Comparison of ENCODE assay signal across 1 cellular context in the genomic region with DNA sequence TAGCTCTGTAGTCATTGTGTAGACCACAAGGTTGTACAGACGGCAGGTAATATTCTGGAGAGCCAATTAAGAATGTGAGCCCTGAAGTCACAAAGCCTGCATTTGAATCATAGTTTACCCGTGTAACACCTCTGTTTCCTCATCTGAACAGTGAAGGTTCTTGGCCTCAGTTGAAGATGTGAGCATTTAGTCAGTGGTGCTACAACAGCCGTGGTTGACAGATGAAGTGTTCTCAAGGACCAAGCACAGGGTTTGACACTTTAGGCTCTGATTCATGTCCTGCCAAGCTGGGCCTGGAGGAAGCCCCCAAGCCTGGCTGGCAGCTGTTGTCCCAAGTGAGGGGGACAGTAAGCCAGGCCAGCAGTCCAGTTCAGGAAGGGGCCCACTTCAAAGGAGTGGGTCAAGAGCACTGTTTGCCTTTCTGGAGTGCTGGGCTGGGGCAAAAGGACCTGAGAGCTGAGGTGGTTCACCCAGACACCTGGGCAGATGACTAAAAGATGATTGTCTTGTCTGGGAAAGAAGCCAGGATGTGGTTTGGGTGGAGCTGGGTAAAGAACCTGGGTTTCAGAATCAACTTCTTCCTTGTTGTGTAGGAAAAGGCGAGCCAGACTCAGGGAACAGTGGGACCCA.
TF ChIP-seq lines count a peak whose summit lies in the region.

No MANE protein-coding gene starts in this region.

TF ChIP-seq in HepG2, 621 proteins besides CTCF, POLR2A, EP300 and RAD21 (continued from another document and continues in another):
- TF ChIP-seq, protein P1, sequence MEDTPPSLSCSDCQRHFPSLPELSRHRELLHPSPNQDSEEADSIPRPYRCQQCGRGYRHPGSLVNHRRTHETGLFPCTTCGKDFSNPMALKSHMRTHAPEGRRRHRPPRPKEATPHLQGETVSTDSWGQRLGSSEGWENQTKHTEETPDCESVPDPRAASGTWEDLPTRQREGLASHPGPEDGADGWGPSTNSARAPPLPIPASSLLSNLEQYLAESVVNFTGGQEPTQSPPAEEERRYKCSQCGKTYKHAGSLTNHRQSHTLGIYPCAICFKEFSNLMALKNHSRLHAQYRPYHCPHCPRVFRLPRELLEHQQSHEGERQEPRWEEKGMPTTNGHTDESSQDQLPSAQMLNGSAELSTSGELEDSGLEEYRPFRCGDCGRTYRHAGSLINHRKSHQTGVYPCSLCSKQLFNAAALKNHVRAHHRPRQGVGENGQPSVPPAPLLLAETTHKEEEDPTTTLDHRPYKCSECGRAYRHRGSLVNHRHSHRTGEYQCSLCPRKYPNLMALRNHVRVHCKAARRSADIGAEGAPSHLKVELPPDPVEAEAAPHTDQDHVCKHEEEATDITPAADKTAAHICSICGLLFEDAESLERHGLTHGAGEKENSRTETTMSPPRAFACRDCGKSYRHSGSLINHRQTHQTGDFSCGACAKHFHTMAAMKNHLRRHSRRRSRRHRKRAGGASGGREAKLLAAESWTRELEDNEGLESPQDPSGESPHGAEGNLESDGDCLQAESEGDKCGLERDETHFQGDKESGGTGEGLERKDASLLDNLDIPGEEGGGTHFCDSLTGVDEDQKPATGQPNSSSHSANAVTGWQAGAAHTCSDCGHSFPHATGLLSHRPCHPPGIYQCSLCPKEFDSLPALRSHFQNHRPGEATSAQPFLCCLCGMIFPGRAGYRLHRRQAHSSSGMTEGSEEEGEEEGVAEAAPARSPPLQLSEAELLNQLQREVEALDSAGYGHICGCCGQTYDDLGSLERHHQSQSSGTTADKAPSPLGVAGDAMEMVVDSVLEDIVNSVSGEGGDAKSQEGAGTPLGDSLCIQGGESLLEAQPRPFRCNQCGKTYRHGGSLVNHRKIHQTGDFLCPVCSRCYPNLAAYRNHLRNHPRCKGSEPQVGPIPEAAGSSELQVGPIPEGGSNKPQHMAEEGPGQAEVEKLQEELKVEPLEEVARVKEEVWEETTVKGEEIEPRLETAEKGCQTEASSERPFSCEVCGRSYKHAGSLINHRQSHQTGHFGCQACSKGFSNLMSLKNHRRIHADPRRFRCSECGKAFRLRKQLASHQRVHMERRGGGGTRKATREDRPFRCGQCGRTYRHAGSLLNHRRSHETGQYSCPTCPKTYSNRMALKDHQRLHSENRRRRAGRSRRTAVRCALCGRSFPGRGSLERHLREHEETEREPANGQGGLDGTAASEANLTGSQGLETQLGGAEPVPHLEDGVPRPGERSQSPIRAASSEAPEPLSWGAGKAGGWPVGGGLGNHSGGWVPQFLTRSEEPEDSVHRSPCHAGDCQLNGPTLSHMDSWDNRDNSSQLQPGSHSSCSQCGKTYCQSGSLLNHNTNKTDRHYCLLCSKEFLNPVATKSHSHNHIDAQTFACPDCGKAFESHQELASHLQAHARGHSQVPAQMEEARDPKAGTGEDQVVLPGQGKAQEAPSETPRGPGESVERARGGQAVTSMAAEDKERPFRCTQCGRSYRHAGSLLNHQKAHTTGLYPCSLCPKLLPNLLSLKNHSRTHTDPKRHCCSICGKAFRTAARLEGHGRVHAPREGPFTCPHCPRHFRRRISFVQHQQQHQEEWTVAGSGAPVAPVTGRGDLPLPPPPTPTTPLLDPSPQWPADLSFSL (CRISPR knock-in tag; IDR thresholded peaks at IDR 0.05): no peak
- TF ChIP-seq ZNF3 (CRISPR knock-in tag; IDR thresholded peaks at IDR 0.05) (no peak), SCMH1 (CRISPR knock-in tag; IDR thresholded peaks at IDR 0.05; ENCODE audit: borderline replicate concordance) (no peak), KLF9 (CRISPR knock-in tag; IDR thresholded peaks at IDR 0.05; ENCODE audit: low read depth) (no peak), ZNF484 (CRISPR knock-in tag; IDR thresholded peaks at IDR 0.05; ENCODE audit: borderline replicate concordance, low read depth) (no peak), ZFP90 (CRISPR knock-in tag; IDR thresholded peaks at IDR 0.05; ENCODE audit: borderline replicate concordance) (no peak), ZBTB42 (CRISPR knock-in tag; IDR thresholded peaks at IDR 0.05) (no peak), ZZZ3 (CRISPR knock-in tag; IDR thresholded peaks at IDR 0.05; ENCODE audit: borderline replicate concordance) (no peak), REL (CRISPR knock-in tag; conservative IDR thresholded peaks at IDR 0.05) (no peak), HNF4G (IDR thresholded peaks at IDR 0.05; ENCODE audit: borderline replicate concordance, low read depth, low read length) (no peak), HNF4G (CRISPR knock-in tag; IDR thresholded peaks at IDR 0.05; ENCODE audit: borderline replicate concordance, low read depth) (no peak), FOSL2 (CRISPR knock-in tag; IDR thresholded peaks at IDR 0.05) (peak; percentile 37; the same call in 1 of the 2 replicates), ZNF782 (CRISPR knock-in tag; IDR thresholded peaks at IDR 0.05; ENCODE audit: borderline replicate concordance) (no peak), RARA (CRISPR knock-in tag; IDR thresholded peaks at IDR 0.05) (peak; percentile 29; the same call in 1 of the 2 replicates), MAFG (CRISPR knock-in tag; IDR thresholded peaks at IDR 0.05) (no peak), IRF2 (CRISPR knock-in tag; IDR thresholded peaks at IDR 0.05) (no peak), BCL6 (CRISPR knock-in tag; IDR thresholded peaks at IDR 0.05) (no peak), BRD4 (CRISPR knock-in tag; IDR thresholded peaks at IDR 0.05) (no peak), ZNF101 (CRISPR knock-in tag; IDR thresholded peaks at IDR 0.05; ENCODE audit: borderline replicate concordance, low read depth) (no peak)
- TF ChIP-seq, protein P2, sequence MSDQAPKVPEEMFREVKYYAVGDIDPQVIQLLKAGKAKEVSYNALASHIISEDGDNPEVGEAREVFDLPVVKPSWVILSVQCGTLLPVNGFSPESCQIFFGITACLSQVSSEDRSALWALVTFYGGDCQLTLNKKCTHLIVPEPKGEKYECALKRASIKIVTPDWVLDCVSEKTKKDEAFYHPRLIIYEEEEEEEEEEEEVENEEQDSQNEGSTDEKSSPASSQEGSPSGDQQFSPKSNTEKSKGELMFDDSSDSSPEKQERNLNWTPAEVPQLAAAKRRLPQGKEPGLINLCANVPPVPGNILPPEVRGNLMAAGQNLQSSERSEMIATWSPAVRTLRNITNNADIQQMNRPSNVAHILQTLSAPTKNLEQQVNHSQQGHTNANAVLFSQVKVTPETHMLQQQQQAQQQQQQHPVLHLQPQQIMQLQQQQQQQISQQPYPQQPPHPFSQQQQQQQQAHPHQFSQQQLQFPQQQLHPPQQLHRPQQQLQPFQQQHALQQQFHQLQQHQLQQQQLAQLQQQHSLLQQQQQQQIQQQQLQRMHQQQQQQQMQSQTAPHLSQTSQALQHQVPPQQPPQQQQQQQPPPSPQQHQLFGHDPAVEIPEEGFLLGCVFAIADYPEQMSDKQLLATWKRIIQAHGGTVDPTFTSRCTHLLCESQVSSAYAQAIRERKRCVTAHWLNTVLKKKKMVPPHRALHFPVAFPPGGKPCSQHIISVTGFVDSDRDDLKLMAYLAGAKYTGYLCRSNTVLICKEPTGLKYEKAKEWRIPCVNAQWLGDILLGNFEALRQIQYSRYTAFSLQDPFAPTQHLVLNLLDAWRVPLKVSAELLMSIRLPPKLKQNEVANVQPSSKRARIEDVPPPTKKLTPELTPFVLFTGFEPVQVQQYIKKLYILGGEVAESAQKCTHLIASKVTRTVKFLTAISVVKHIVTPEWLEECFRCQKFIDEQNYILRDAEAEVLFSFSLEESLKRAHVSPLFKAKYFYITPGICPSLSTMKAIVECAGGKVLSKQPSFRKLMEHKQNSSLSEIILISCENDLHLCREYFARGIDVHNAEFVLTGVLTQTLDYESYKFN (CRISPR knock-in tag; conservative IDR thresholded peaks at IDR 0.05): no peak; the same call in 1 of the 2 replicates
- TF ChIP-seq, protein P3, sequence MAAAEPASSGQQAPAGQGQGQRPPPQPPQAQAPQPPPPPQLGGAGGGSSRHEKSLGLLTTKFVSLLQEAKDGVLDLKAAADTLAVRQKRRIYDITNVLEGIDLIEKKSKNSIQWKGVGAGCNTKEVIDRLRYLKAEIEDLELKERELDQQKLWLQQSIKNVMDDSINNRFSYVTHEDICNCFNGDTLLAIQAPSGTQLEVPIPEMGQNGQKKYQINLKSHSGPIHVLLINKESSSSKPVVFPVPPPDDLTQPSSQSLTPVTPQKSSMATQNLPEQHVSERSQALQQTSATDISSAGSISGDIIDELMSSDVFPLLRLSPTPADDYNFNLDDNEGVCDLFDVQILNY (CRISPR knock-in tag; conservative IDR thresholded peaks at IDR 0.05): no peak
- TF ChIP-seq, protein P4, sequence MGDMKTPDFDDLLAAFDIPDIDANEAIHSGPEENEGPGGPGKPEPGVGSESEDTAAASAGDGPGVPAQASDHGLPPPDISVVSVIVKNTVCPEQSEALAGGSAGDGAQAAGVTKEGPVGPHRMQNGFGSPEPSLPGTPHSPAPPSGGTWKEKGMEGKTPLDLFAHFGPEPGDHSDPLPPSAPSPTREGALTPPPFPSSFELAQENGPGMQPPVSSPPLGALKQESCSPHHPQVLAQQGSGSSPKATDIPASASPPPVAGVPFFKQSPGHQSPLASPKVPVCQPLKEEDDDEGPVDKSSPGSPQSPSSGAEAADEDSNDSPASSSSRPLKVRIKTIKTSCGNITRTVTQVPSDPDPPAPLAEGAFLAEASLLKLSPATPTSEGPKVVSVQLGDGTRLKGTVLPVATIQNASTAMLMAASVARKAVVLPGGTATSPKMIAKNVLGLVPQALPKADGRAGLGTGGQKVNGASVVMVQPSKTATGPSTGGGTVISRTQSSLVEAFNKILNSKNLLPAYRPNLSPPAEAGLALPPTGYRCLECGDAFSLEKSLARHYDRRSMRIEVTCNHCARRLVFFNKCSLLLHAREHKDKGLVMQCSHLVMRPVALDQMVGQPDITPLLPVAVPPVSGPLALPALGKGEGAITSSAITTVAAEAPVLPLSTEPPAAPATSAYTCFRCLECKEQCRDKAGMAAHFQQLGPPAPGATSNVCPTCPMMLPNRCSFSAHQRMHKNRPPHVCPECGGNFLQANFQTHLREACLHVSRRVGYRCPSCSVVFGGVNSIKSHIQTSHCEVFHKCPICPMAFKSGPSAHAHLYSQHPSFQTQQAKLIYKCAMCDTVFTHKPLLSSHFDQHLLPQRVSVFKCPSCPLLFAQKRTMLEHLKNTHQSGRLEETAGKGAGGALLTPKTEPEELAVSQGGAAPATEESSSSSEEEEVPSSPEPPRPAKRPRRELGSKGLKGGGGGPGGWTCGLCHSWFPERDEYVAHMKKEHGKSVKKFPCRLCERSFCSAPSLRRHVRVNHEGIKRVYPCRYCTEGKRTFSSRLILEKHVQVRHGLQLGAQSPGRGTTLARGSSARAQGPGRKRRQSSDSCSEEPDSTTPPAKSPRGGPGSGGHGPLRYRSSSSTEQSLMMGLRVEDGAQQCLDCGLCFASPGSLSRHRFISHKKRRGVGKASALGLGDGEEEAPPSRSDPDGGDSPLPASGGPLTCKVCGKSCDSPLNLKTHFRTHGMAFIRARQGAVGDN (CRISPR knock-in tag; IDR thresholded peaks at IDR 0.05): peak; percentile 58
- TF ChIP-seq, protein P5, sequence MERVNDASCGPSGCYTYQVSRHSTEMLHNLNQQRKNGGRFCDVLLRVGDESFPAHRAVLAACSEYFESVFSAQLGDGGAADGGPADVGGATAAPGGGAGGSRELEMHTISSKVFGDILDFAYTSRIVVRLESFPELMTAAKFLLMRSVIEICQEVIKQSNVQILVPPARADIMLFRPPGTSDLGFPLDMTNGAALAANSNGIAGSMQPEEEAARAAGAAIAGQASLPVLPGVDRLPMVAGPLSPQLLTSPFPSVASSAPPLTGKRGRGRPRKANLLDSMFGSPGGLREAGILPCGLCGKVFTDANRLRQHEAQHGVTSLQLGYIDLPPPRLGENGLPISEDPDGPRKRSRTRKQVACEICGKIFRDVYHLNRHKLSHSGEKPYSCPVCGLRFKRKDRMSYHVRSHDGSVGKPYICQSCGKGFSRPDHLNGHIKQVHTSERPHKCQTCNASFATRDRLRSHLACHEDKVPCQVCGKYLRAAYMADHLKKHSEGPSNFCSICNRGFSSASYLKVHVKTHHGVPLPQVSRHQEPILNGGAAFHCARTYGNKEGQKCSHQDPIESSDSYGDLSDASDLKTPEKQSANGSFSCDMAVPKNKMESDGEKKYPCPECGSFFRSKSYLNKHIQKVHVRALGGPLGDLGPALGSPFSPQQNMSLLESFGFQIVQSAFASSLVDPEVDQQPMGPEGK (CRISPR knock-in tag; IDR thresholded peaks at IDR 0.05): 0 out of 2 replicates have a peak, but pooled peaks have one; percentile 52
- TF ChIP-seq, protein P6, sequence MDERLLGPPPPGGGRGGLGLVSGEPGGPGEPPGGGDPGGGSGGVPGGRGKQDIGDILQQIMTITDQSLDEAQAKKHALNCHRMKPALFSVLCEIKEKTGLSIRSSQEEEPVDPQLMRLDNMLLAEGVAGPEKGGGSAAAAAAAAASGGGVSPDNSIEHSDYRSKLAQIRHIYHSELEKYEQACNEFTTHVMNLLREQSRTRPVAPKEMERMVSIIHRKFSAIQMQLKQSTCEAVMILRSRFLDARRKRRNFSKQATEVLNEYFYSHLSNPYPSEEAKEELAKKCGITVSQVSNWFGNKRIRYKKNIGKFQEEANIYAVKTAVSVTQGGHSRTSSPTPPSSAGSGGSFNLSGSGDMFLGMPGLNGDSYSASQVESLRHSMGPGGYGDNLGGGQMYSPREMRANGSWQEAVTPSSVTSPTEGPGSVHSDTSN (CRISPR knock-in tag; IDR thresholded peaks at IDR 0.05): no peak
- TF ChIP-seq, protein P7, sequence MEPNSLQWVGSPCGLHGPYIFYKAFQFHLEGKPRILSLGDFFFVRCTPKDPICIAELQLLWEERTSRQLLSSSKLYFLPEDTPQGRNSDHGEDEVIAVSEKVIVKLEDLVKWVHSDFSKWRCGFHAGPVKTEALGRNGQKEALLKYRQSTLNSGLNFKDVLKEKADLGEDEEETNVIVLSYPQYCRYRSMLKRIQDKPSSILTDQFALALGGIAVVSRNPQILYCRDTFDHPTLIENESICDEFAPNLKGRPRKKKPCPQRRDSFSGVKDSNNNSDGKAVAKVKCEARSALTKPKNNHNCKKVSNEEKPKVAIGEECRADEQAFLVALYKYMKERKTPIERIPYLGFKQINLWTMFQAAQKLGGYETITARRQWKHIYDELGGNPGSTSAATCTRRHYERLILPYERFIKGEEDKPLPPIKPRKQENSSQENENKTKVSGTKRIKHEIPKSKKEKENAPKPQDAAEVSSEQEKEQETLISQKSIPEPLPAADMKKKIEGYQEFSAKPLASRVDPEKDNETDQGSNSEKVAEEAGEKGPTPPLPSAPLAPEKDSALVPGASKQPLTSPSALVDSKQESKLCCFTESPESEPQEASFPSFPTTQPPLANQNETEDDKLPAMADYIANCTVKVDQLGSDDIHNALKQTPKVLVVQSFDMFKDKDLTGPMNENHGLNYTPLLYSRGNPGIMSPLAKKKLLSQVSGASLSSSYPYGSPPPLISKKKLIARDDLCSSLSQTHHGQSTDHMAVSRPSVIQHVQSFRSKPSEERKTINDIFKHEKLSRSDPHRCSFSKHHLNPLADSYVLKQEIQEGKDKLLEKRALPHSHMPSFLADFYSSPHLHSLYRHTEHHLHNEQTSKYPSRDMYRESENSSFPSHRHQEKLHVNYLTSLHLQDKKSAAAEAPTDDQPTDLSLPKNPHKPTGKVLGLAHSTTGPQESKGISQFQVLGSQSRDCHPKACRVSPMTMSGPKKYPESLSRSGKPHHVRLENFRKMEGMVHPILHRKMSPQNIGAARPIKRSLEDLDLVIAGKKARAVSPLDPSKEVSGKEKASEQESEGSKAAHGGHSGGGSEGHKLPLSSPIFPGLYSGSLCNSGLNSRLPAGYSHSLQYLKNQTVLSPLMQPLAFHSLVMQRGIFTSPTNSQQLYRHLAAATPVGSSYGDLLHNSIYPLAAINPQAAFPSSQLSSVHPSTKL (CRISPR knock-in tag; IDR thresholded peaks at IDR 0.05): 0 out of 2 replicates have a peak, but pooled peaks have one; percentile 50
